Comparison of ENCODE assay signal across 1 cellular context in genomic region chr20:63284083-63284440, GRCh38.
A peak's percentile ranks its signal among the peaks of the same experiment; 100 is the strongest.
TF ChIP-seq lines count a peak whose summit lies in the region.

No MANE protein-coding gene starts in this region.

TF ChIP-seq in K562, 482 proteins besides CTCF, POLR2A, EP300 and RAD21:
- TF ChIP-seq POLR2G (IDR thresholded peaks at IDR 0.05; ENCODE audit: low read depth, low read length) (peak; percentile 15; the same call in 1 of the 2 replicates), KLF6 (CRISPR knock-in tag; IDR thresholded peaks at IDR 0.05; ENCODE audit: borderline replicate concordance) (no peak), PTRF (tag; IDR thresholded peaks at IDR 0.05) (no peak), RBFOX2 (IDR thresholded peaks at IDR 0.05; ENCODE audit: low read depth, low read length) (0 out of 2 replicates have a peak, but pooled peaks have one; percentile 16)
- TF ChIP-seq, protein P1, sequence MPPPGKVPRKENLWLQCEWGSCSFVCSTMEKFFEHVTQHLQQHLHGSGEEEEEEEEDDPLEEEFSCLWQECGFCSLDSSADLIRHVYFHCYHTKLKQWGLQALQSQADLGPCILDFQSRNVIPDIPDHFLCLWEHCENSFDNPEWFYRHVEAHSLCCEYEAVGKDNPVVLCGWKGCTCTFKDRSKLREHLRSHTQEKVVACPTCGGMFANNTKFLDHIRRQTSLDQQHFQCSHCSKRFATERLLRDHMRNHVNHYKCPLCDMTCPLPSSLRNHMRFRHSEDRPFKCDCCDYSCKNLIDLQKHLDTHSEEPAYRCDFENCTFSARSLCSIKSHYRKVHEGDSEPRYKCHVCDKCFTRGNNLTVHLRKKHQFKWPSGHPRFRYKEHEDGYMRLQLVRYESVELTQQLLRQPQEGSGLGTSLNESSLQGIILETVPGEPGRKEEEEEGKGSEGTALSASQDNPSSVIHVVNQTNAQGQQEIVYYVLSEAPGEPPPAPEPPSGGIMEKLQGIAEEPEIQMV (tag; conservative IDR thresholded peaks at IDR 0.05; ENCODE audit: low read depth), result no peak
